Comparison of ENCODE assay signal across 15 cellular contexts in genomic region chr20:34093895-34094294, GRCh38.
"Had no signal": no experiment of that assay in that cellular context is flagged by ENCODE, and none has a peak within 500 bp of the region (broad histone marks: within the 10 kb centered on the region; RNA-seq: fewer than 3 reads in every experiment).

No MANE protein-coding gene starts in this region.

- H3K4me1 Mint-ChIP-seq: nephron had no signal

- H3K27ac Mint-ChIP-seq: activated CD8-positive, alpha-beta memory T cell treated with anti-CD3 and anti-CD28 coated beads, Interleukin-2, amount 10 ng/mL, durations not matched to agents 7 days and 5 days; nephron had no signal

- ATAC-seq: activated CD4-positive, CD25-positive, alpha-beta regulatory T cell treated with anti-CD3 and anti-CD28 coated beads, Interleukin-2, amount 50 U/mL, for 24 hours; activated CD8-positive, alpha-beta memory T cell treated with anti-CD3 and anti-CD28 coated beads, Interleukin-2, amount 10 ng/mL, durations not matched to agents 7 days and 5 days; esophagus mucosa; left lobe of liver; mucosa of descending colon had no signal

- H3K4me3 Mint-ChIP-seq: activated CD4-positive, alpha-beta memory T cell treated with anti-CD3 and anti-CD28 coated beads for 36 hours; activated CD8-positive, alpha-beta memory T cell treated with anti-CD3 and anti-CD28 coated beads, Interleukin-2, amount 10 ng/mL, durations not matched to agents 7 days and 5 days; nephron had no signal

- H3K4me3 ChIP-seq: cardiac muscle cell, mucosa of descending colon, SK-N-MC had no signal

- H3K27me3 ChIP-seq: cardiac muscle cell had no signal

- H3K9me3 ChIP-seq: mucosa of descending colon had no signal

- DNase-seq: activated CD4-positive, alpha-beta memory T cell treated with anti-CD3 and anti-CD28 coated beads for 36 hours; activated CD8-positive, alpha-beta memory T cell treated with anti-CD3 and anti-CD28 coated beads, Interleukin-2, amount 10 ng/mL, durations not matched to agents 7 days and 5 days; islet precursor cell; mucosa of descending colon; occipital lobe; Right ventricle myocardium superior; small intestine had no signal

- H3K27ac ChIP-seq: cardiac muscle cell, SK-N-MC had no signal

- H3K27me3 Mint-ChIP-seq: activated CD4-positive, alpha-beta memory T cell treated with anti-CD3 and anti-CD28 coated beads for 36 hours; activated CD8-positive, alpha-beta memory T cell treated with anti-CD3 and anti-CD28 coated beads, Interleukin-2, amount 10 ng/mL, durations not matched to agents 7 days and 5 days had no signal

- H3K9me3 Mint-ChIP-seq: activated CD4-positive, alpha-beta memory T cell treated with anti-CD3 and anti-CD28 coated beads for 36 hours; nephron had no signal

- FAIRE-seq: colon, endometrium, small intestine had no signal
